10 cellular contexts compared by ENCODE assay signal in the genomic region with DNA sequence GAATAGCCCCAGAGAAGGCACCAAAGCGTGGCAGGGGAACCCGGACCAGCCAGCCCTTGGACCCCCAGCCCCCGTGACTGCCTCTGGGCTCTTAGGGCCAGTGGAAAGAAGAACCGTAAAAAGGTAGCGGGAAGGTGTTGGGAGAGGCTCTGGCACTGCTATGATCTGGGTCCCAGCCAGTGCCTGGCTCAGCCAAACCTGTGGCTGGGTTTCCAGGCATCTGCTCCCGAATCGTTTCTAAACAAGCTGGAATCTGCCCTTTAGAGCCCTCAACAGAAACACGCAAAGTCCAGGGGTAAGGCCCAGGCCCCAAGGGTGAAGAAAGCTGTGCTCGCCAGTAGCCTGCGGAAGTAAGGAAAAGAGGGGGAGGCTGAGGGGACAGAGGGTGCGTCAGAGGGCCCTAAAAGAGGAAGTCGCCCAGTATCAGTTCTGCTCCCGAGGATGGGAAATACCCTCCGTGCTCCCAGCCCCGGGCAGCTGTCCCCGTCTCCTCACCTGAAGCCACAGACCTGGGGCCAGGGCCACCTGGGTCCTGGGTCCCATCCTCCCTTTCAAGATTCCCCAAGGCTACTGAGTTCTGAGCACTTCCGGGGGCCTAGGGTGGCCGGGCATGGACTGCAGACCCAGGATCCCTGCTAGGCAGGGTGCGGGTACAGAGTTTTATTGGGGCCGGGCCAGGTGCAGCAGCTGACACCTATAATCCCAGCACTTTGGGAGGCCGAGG. TPM values are rescaled to one million over a fixed set of nuclear protein-coding genes. Genes with fewer than 3 reads are reported as not detected.
DNase-seq lines count a peak whose midpoint lies in the region; ATAC-seq and TF ChIP-seq lines count a peak whose summit lies in the region.
"Had no signal": no experiment of that assay in that cellular context is flagged by ENCODE, and none has a peak within 500 bp of the region (broad histone marks: within the 10 kb centered on the region; RNA-seq: fewer than 3 reads in every experiment).

No MANE protein-coding gene starts in this region.

- H3K36me3 Mint-ChIP-seq in activated naive CD4-positive, alpha-beta T cell treated with anti-CD3 and anti-CD28 coated beads, Interleukin-2, amount 10 ng/mL, durations not matched to agents 7 days and 5 days, result peaks cover 18% of the 10 kb centered on the region
- peaks cover 52% of the 10 kb centered on the region for H3K36me3 Mint-ChIP-seq in activated CD8-positive, alpha-beta T cell treated with anti-CD3 and anti-CD28 coated beads, Interleukin-2, amount 10 ng/mL, durations not matched to agents 7 days and 5 days (ENCODE audit: low read depth)
- no peaks in the 10 kb centered on the region for H3K36me3 Mint-ChIP-seq in naive thymus-derived CD8-positive, alpha-beta T cell

- peak overlapping the region; percentile 64 for H3K27ac Mint-ChIP-seq in activated naive CD4-positive, alpha-beta T cell treated with anti-CD3 and anti-CD28 coated beads, Interleukin-2, amount 10 ng/mL, durations not matched to agents 7 days and 5 days
- peak overlapping the region; percentile 90 for H3K27ac Mint-ChIP-seq in activated CD8-positive, alpha-beta T cell treated with anti-CD3 and anti-CD28 coated beads, Interleukin-2, amount 10 ng/mL, durations not matched to agents 7 days and 5 days
- H3K27ac Mint-ChIP-seq in naive thymus-derived CD8-positive, alpha-beta T cell, result peak overlapping the region in 9 of 10 donors; percentile 60 to 100 (median 94)

- H3K27me3 Mint-ChIP-seq in activated naive CD4-positive, alpha-beta T cell treated with anti-CD3 and anti-CD28 coated beads, Interleukin-2, amount 10 ng/mL, durations not matched to agents 7 days and 5 days, result peaks cover 5% of the 10 kb centered on the region
- H3K27me3 Mint-ChIP-seq in activated CD8-positive, alpha-beta T cell treated with anti-CD3 and anti-CD28 coated beads, Interleukin-2, amount 10 ng/mL, durations not matched to agents 7 days and 5 days (ENCODE audit: low read depth), result no peaks in the 10 kb centered on the region
- no peaks in the 10 kb centered on the region for H3K27me3 Mint-ChIP-seq in naive thymus-derived CD8-positive, alpha-beta T cell

- no peak for DNase-seq in activated naive CD4-positive, alpha-beta T cell treated with anti-CD3 and anti-CD28 coated beads, Interleukin-2, amount 10 ng/mL, durations not matched to agents 7 days and 5 days
- no peak for DNase-seq in activated naive CD4-positive, alpha-beta T cell (lab: John Stamatoyannopoulos, UW)
- no peak for DNase-seq in activated CD8-positive, alpha-beta T cell treated with anti-CD3 and anti-CD28 coated beads, Interleukin-2, amount 10 ng/mL, durations not matched to agents 7 days and 5 days
- peak in 1 of 10 donors; percentile 54 for DNase-seq in naive thymus-derived CD8-positive, alpha-beta T cell
- DNase-seq in brain microvascular endothelial cell (no peak), NCI-H187 treated with DMSO at 0.1 percent for 48 hours (lab: John Stamatoyannopoulos, UW) (no peak)
- no peak for DNase-seq in stimulated activated CD4-positive, alpha-beta T cell treated with anti-CD3 and anti-CD28 coated beads, Interleukin-4, amount 100 ng/mL, for 1 hour

- POLR2A ChIA-PET in activated CD8-positive, alpha-beta T cell treated with anti-CD3 and anti-CD28 coated beads, Interleukin-2, amount 10 ng/mL, durations not matched to agents 7 days and 5 days (lab: Charles Lee), result interaction anchor here (1.2 to 5.4 kb wide), 3 partner anchors 9 to 34 kb away, joined by 3 to 28 read pairs (median 21); a partner anchor contains a TSS
- POLR2A ChIA-PET in naive thymus-derived CD8-positive, alpha-beta T cell (lab: Charles Lee), result interaction anchor here (0.5 to 32.2 kb wide), 5 partner anchors 10 to 279 kb away, joined by 3 to 721 read pairs (median 10); a partner anchor contains a TSS

- H3K27me3 ChIP-seq in brain microvascular endothelial cell (replicated peaks), result no peaks in the 10 kb centered on the region

- peaks cover 82% of the 10 kb centered on the region for H3K4me1 Mint-ChIP-seq in activated naive CD4-positive, alpha-beta T cell treated with anti-CD3 and anti-CD28 coated beads, Interleukin-2, amount 10 ng/mL, durations not matched to agents 7 days and 5 days
- peaks cover 100% of the 10 kb centered on the region for H3K4me1 Mint-ChIP-seq in activated CD8-positive, alpha-beta T cell treated with anti-CD3 and anti-CD28 coated beads, Interleukin-2, amount 10 ng/mL, durations not matched to agents 7 days and 5 days (ENCODE audit: low read depth)
- H3K4me1 Mint-ChIP-seq in naive thymus-derived CD8-positive, alpha-beta T cell, result peaks cover 68 to 100% (median 99%) of the 10 kb centered on the region in 4 donors

- TF ChIP-seq CTCF in brain microvascular endothelial cell (IDR thresholded peaks at IDR 0.05; ENCODE audit: low read depth, low read length, missing control alignments), result no peak

- ATAC-seq in HG03095 (IDR thresholded peaks at IDR 0.05; ENCODE audit: unreplicated experiment), result peak; percentile 69
- no peak for ATAC-seq in activated CD8-positive, alpha-beta T cell treated with anti-CD3 and anti-CD28 coated beads, Interleukin-2, amount 10 ng/mL, durations not matched to agents 7 days and 5 days
- peak; percentile 15 to 16 for ATAC-seq in naive thymus-derived CD8-positive, alpha-beta T cell

- no peak overlapping the region for H3K27ac ChIP-seq in brain microvascular endothelial cell

- H3K4me3 Mint-ChIP-seq in activated naive CD4-positive, alpha-beta T cell treated with anti-CD3 and anti-CD28 coated beads, Interleukin-2, amount 10 ng/mL, durations not matched to agents 7 days and 5 days, result no peak overlapping the region
- no peak overlapping the region for H3K4me3 Mint-ChIP-seq in activated CD8-positive, alpha-beta T cell treated with anti-CD3 and anti-CD28 coated beads, Interleukin-2, amount 10 ng/mL, durations not matched to agents 7 days and 5 days
- peak overlapping the region in 5 of 10 donors; percentile 28 to 66 (median 47) for H3K4me3 Mint-ChIP-seq in naive thymus-derived CD8-positive, alpha-beta T cell
- H3K4me3 Mint-ChIP-seq: T-helper 1 cell treated with Interleukin-12 subunit alpha and Interleukin-12 subunit beta and Interleukin-4 antibody, amounts not matched to agents 30 μg/mL and 1 μg/mL, for 36 hours had no signal

- in situ Hi-C loops in brain microvascular endothelial cell (cut with HindIII; ENCODE audit: low pct_ligation_motif_present, low sequenced_read_pairs), result no loop called here

- H3K4me3 ChIP-seq in brain microvascular endothelial cell (ENCODE audit: low read depth, low read length), result no peak overlapping the region

- peaks cover 10% of the 10 kb centered on the region for H3K9me3 Mint-ChIP-seq in activated naive CD4-positive, alpha-beta T cell treated with anti-CD3 and anti-CD28 coated beads, Interleukin-2, amount 10 ng/mL, durations not matched to agents 7 days and 5 days
- peaks cover 6% of the 10 kb centered on the region for H3K9me3 Mint-ChIP-seq in activated CD8-positive, alpha-beta T cell treated with anti-CD3 and anti-CD28 coated beads, Interleukin-2, amount 10 ng/mL, durations not matched to agents 7 days and 5 days (ENCODE audit: insufficient read depth)
- peaks cover 0 to 10% (median 0%) of the 10 kb centered on the region in 9 donors for H3K9me3 Mint-ChIP-seq in naive thymus-derived CD8-positive, alpha-beta T cell

- CTCF ChIA-PET in activated naive CD4-positive, alpha-beta T cell treated with anti-CD3 and anti-CD28 coated beads, Interleukin-2, amount 10 ng/mL, durations not matched to agents 7 days and 5 days (lab: Charles Lee), result interaction anchor here (2.0 kb wide), 1 partner anchor 64 kb away, joined by 5 read pairs; no protein-coding TSS in a partner anchor
- CTCF ChIA-PET in activated CD8-positive, alpha-beta T cell treated with anti-CD3 and anti-CD28 coated beads, Interleukin-2, amount 10 ng/mL, durations not matched to agents 7 days and 5 days (lab: Charles Lee), result interaction anchor here (0.7 kb wide), 1 partner anchor 42 kb away, joined by 3 read pairs; no protein-coding TSS in a partner anchor

- H3K36me3 ChIP-seq in brain microvascular endothelial cell (replicated peaks), result no peaks in the 10 kb centered on the region

RNA-seq across cellular contexts. Expression of a gene that starts 24.7 kb away (rescaled TPM):
- 100 to 1,000 TPM; 202 to 210 TPM for total RNA-seq in activated CD8-positive, alpha-beta T cell treated with anti-CD3 and anti-CD28 coated beads, Interleukin-2, amount 10 ng/mL, durations not matched to agents 7 days and 5 days
- total RNA-seq in naive thymus-derived CD8-positive, alpha-beta T cell, result 100 to 1,000 TPM; 205 to 217 TPM
- 100 to 1,000 TPM in 2 of 3 donors, 10 to 100 TPM in 1; 99.2 to 185 (median 147) TPM for polyA plus RNA-seq in naive thymus-derived CD8-positive, alpha-beta T cell
- polyA plus RNA-seq: BJ had no signal
